In the genomic region with DNA sequence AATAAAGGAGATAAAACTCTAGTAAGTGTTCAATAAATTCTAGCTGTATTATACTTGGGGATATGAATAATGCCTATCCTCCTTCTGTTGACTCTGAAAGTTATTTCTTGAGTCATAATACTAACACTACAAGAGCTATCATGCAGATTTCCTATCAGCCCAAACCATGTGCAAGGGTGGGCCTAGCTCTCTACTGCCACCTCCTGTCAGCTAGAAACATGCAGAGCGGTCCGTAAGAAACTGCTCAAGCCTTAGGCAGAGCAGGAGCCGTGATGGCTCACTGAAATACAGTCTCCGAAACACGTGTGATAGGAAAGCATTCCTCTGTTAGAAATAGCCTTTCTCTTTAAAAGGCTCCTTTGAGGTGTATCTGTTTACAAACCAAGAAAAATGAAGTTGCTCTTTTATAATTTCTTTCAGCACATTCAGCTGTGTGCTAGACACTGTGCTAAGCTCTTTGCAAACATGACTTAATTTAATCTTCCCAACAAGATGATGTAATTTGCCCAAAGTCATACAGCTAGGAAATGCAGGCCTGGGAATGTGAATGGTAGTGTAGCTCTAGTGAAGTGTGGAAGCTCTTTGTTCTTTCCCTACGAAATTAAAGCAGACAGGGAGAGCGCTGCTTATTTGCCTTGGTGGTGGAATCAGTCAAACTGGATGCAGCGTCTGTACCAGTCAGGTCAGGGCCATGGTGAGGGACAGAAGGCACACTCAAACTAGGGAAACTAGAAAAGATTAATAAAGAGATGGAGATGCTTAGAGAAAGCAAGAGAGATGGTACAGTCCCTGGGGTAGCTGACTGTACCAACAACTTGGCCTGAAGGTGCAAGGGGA, we compare ENCODE assay signal across 8 cellular contexts. TPM values are rescaled to one million over a fixed set of nuclear protein-coding genes. Genes with fewer than 3 reads are reported as not detected.
A peak's percentile ranks its signal among the peaks of the same experiment; 100 is the strongest.
DNase-seq lines count a peak whose midpoint lies in the region; ATAC-seq and TF ChIP-seq lines count a peak whose summit lies in the region.

No MANE protein-coding gene starts in this region.

- no peaks in the 10 kb centered on the region for H3K36me3 Mint-ChIP-seq in neural progenitor cell

- no peak overlapping the region for H2AFZ ChIP-seq in neural progenitor cell (replicated peaks)

- H4K20me1 ChIP-seq in neural progenitor cell (ENCODE audit: low read depth), result no peaks in the 10 kb centered on the region

- H3K9me3 Mint-ChIP-seq in neural progenitor cell, result no peaks in the 10 kb centered on the region

- peaks cover 6% of the 10 kb centered on the region for H3F3A ChIP-seq in neural progenitor cell (ENCODE audit: low read depth)

- H3K4me1 Mint-ChIP-seq in neural progenitor cell, result peaks cover 3% of the 10 kb centered on the region

- H3K27me3 ChIP-seq in neural progenitor cell, result no peaks in the 10 kb centered on the region

- no peak overlapping the region for H3K27ac Mint-ChIP-seq in neural progenitor cell

- H3K27ac ChIP-seq in neural progenitor cell, result no peak overlapping the region

- peak; percentile 96 for TF ChIP-seq CTCF in neural progenitor cell (IDR thresholded peaks at IDR 0.05)

- no peaks in the 10 kb centered on the region for H3K4me1 ChIP-seq in neural progenitor cell

- no peaks in the 10 kb centered on the region for H3K27me3 Mint-ChIP-seq in neural progenitor cell (ENCODE audit: insufficient read depth, low read depth)

- no peak overlapping the region for H3K9ac ChIP-seq in neural progenitor cell

- DNase-seq in CMK (ENCODE audit: low read depth) (peak; percentile 71), HK-2 (ENCODE audit: unreplicated experiment) (peak; percentile 54), OCI-M1 (lab: John Stamatoyannopoulos, UW) (peak; percentile 91), activated T-cell treated with anti-CD3 and anti-CD28 coated beads for 48 hours (ENCODE audit: low read depth) (peak; percentile 62), fibroblast of gingiva (ENCODE audit: low read depth) (peak; percentile 76), neural progenitor cell (ENCODE audit: low spot score) (peak; percentile 77), superior temporal gyrus (ENCODE audit: extremely low spot score) (peak; percentile 91)

- peaks cover 5% of the 10 kb centered on the region for H3K36me3 ChIP-seq in neural progenitor cell

- peak; percentile 96 for ATAC-seq in GM19395 (IDR thresholded peaks at IDR 0.05; ENCODE audit: unreplicated experiment)

- H3K79me2 ChIP-seq in neural progenitor cell (ENCODE audit: low read depth), result peaks cover 31% of the 10 kb centered on the region

- H3K9me3 ChIP-seq in neural progenitor cell (ENCODE audit: low read depth), result no peaks in the 10 kb centered on the region

- no peak overlapping the region for H3K4me3 Mint-ChIP-seq in neural progenitor cell

- no peak overlapping the region for H3K4me2 ChIP-seq in neural progenitor cell

- H3K4me3 ChIP-seq in neural progenitor cell, result no peak overlapping the region

RNA-seq across cellular contexts. Expression of a gene that starts 43.1 kb away (rescaled TPM):
- total RNA-seq in neural progenitor cell (ENCODE audit: low replicate concordance), result 26.7 and 28.9 TPM in 2 replicates
